22 cellular contexts compared by ENCODE assay signal in genomic region chr7:112770051-112770450, GRCh38. TPM values are rescaled to one million over a fixed set of nuclear protein-coding genes. Genes with fewer than 3 reads are reported as not detected.
DNase-seq lines count a peak whose midpoint lies in the region; TF ChIP-seq lines count a peak whose summit lies in the region.
"Had no signal": no experiment of that assay in that cellular context is flagged by ENCODE, and none has a peak within 500 bp of the region (broad histone marks: within the 10 kb centered on the region; RNA-seq: fewer than 3 reads in every experiment).

No MANE protein-coding gene starts in this region.

- no peaks in the 10 kb centered on the region for H3F3A ChIP-seq in PC-9 (ENCODE audit: insufficient read depth, low read depth)

- no peak overlapping the region for H3K27ac ChIP-seq in PC-9
- H3K27ac ChIP-seq: cardiac muscle cell, heart right ventricle, Peyer's patch, right lobe of liver had no signal

- no peak for TF ChIP-seq CTCF in PC-9 (conservative IDR thresholded peaks at IDR 0.05)
- TF ChIP-seq CTCF in epithelial cell of esophagus (IDR thresholded peaks at IDR 0.05; ENCODE audit: insufficient read depth, low read depth, low read length, missing control alignments), result no peak
- no peak for TF ChIP-seq CTCF in nephron (IDR thresholded peaks at IDR 0.05; ENCODE audit: unreplicated experiment in 3 of 3)
- TF ChIP-seq CTCF in GM13977 (IDR thresholded peaks at IDR 0.05; ENCODE audit: extremely low read depth, insufficient read depth, missing control alignments), result no peak

- H2AFZ ChIP-seq in PC-9, result no peak overlapping the region

- H3K4me1 ChIP-seq in PC-9 (replicated peaks; ENCODE audit: insufficient read depth), result no peaks in the 10 kb centered on the region
- H3K4me1 ChIP-seq: Peyer's patch, right lobe of liver had no signal

- no peak overlapping the region for H3K4me3 ChIP-seq in PC-9
- H3K4me3 ChIP-seq in epithelial cell of esophagus (ENCODE audit: low read length), result no peak overlapping the region
- H3K4me3 ChIP-seq: cardiac muscle cell, heart right ventricle, Peyer's patch, right lobe of liver had no signal

- peak overlapping the region; percentile 62 to 65 (median 63) for H3K27ac Mint-ChIP-seq in nephron
- H3K27ac Mint-ChIP-seq: activated CD4-positive, alpha-beta memory T cell treated with anti-CD3 and anti-CD28 coated beads for 36 hours; activated naive CD8-positive, alpha-beta T cell treated with anti-CD3 and anti-CD28 coated beads for 36 hours; CD4-positive, alpha-beta memory T cell; T-cell had no signal

- no peak overlapping the region for H3K4me2 ChIP-seq in PC-9

- in situ Hi-C loops in GM13977 (cut with MboI; ENCODE audit: low pct_unique_long_range_greater_than_20kb, low sequenced_read_pairs, unreplicated experiment), result no loop called here

- no peaks in the 10 kb centered on the region for H3K4me1 Mint-ChIP-seq in nephron

- no peaks in the 10 kb centered on the region for H3K27me3 ChIP-seq in PC-9 (ENCODE audit: insufficient read depth, low read depth)
- H3K27me3 ChIP-seq: cardiac muscle cell, heart right ventricle, Peyer's patch, right lobe of liver had no signal

- DNase-seq in EL, result peak; percentile 22
- DNase-seq in PC-9, result peak; percentile 77 to 80
- peak; percentile 98 for DNase-seq in epithelial cell of esophagus (ENCODE audit: low read depth)
- DNase-seq in NCI-H1417 treated with DMSO at 0.1 percent for 48 hours (lab: John Stamatoyannopoulos, UW), result no peak
- DNase-seq in AG08396 (ENCODE audit: low spot score), result no peak
- no peak for DNase-seq in GM13977 (ENCODE audit: low spot score)
- no peak for DNase-seq in COLO829 (ENCODE audit: low spot score)
- DNase-seq: activated CD4-positive, alpha-beta memory T cell treated with anti-CD3 and anti-CD28 coated beads for 36 hours; activated naive CD8-positive, alpha-beta T cell treated with anti-CD3 and anti-CD28 coated beads for 36 hours; activated T-cell treated with anti-CD3 and anti-CD28 coated beads, Interleukin-2, amount 50 U/mL, for 48 hours; CD4-positive, alpha-beta memory T cell; heart right ventricle; left colon; MV-4-11; NCI-H2081 treated with DMSO at 0.1 percent for 48 hours; NCI-H69; nucleus accumbens; Peyer's patch; right lobe of liver; T-cell had no signal

- no peaks in the 10 kb centered on the region for H3K36me3 ChIP-seq in PC-9 (ENCODE audit: low read depth)
- H3K36me3 ChIP-seq: cardiac muscle cell, right lobe of liver had no signal

- no peaks in the 10 kb centered on the region for H3K79me2 ChIP-seq in PC-9 (ENCODE audit: low read depth)

- no peaks in the 10 kb centered on the region for H3K27me3 Mint-ChIP-seq in nephron (ENCODE audit: low read depth)
- H3K27me3 Mint-ChIP-seq: activated CD4-positive, alpha-beta memory T cell treated with anti-CD3 and anti-CD28 coated beads for 36 hours; activated naive CD8-positive, alpha-beta T cell treated with anti-CD3 and anti-CD28 coated beads for 36 hours; CD4-positive, alpha-beta memory T cell; T-cell had no signal

- POLR2A ChIA-PET in PC-9 (lab: Charles Lee; ENCODE audit: unreplicated experiment), result interaction anchor here (0.6 kb wide), 2 partner anchors 100 to 1632 kb away, joined by 3 to 11 read pairs; no protein-coding TSS in a partner anchor

- no TSS peak for BruUV-seq in PC-9 (replicated peaks; lab: Mats Ljungman, UMichigan)

- H3K9me2 ChIP-seq in PC-9 (ENCODE audit: insufficient read depth), result no peaks in the 10 kb centered on the region; the same call in 1 of the 2 replicates

- peaks cover 14% of the 10 kb centered on the region for H3K36me3 Mint-ChIP-seq in nephron (ENCODE audit: low read depth)

- H3K9me3 ChIP-seq in PC-9 (ENCODE audit: insufficient read depth, low read depth), result no peaks in the 10 kb centered on the region
- H3K9me3 ChIP-seq: heart right ventricle, Peyer's patch, right lobe of liver had no signal

- intact Hi-C loops in PC-9 (cut with micrococcal nuclease; ENCODE audit: unreplicated experiment), result loop anchor here (1.0 kb wide), 1 partner anchor 20 kb away; the partner anchor contains the start of gene TMEM168

- no peak overlapping the region for H3K4me3 Mint-ChIP-seq in nephron
- H3K4me3 Mint-ChIP-seq: activated CD4-positive, alpha-beta memory T cell treated with anti-CD3 and anti-CD28 coated beads for 36 hours; activated naive CD8-positive, alpha-beta T cell treated with anti-CD3 and anti-CD28 coated beads for 36 hours; CD4-positive, alpha-beta memory T cell; T-cell had no signal

- no peaks in the 10 kb centered on the region for H3K9me3 Mint-ChIP-seq in nephron
- H3K9me3 Mint-ChIP-seq: activated CD4-positive, alpha-beta memory T cell treated with anti-CD3 and anti-CD28 coated beads for 36 hours; activated naive CD8-positive, alpha-beta T cell treated with anti-CD3 and anti-CD28 coated beads for 36 hours; CD4-positive, alpha-beta memory T cell; T-cell had no signal

- CTCF ChIA-PET in PC-9 (lab: Charles Lee), result interaction anchor here (0.6 kb wide), 1 partner anchor 1786 kb away, joined by 5 read pairs; no protein-coding TSS in a partner anchor

- H4K20me1 ChIP-seq in PC-9 (ENCODE audit: insufficient read depth), result no peaks in the 10 kb centered on the region

RNA-seq across cellular contexts. Expression of gene TMEM168, which starts 20.1 kb away (rescaled TPM):
- 17.2 and 17.7 TPM in 2 replicates for total RNA-seq in PC-9 (2021)

Comparison
In these comparisons a context has a peak if more than half of its experiments do, and no peak if none do; other contexts are left out.
1. DNase-seq: peak in EL (single experiment), PC-9 (2 of 2) and epithelial cell of esophagus (single experiment); none in NCI-H1417 treated with DMSO at 0.1 percent for 48 hours (single experiment), AG08396 (single experiment), GM13977 (single experiment) and COLO829 (single experiment).